5 cellular contexts compared by ENCODE assay signal in genomic region chr2:138698428-138698827, GRCh38.
"Had no signal": no experiment of that assay in that cellular context is flagged by ENCODE, and none has a peak within 500 bp of the region (broad histone marks: within the 10 kb centered on the region; RNA-seq: fewer than 3 reads in every experiment).

No MANE protein-coding gene starts in this region.

- H3K4me3 Mint-ChIP-seq: IgD-negative memory B cell had no signal

- H3K4me1 ChIP-seq: HAP-1 had no signal

- H3K4me1 Mint-ChIP-seq: IgD-negative memory B cell had no signal

- H3K27ac Mint-ChIP-seq: IgD-negative memory B cell had no signal

- DNase-seq: GOT3, H7 had no signal

- H3K36me3 ChIP-seq: HAP-1 had no signal

- H3K4me3 ChIP-seq: HAP-1 had no signal

- H3K9me3 ChIP-seq: HAP-1 had no signal

- H3K9me3 Mint-ChIP-seq: IgD-negative memory B cell had no signal

- FAIRE-seq: HTR-8/SVneo had no signal
